In the genomic region with DNA sequence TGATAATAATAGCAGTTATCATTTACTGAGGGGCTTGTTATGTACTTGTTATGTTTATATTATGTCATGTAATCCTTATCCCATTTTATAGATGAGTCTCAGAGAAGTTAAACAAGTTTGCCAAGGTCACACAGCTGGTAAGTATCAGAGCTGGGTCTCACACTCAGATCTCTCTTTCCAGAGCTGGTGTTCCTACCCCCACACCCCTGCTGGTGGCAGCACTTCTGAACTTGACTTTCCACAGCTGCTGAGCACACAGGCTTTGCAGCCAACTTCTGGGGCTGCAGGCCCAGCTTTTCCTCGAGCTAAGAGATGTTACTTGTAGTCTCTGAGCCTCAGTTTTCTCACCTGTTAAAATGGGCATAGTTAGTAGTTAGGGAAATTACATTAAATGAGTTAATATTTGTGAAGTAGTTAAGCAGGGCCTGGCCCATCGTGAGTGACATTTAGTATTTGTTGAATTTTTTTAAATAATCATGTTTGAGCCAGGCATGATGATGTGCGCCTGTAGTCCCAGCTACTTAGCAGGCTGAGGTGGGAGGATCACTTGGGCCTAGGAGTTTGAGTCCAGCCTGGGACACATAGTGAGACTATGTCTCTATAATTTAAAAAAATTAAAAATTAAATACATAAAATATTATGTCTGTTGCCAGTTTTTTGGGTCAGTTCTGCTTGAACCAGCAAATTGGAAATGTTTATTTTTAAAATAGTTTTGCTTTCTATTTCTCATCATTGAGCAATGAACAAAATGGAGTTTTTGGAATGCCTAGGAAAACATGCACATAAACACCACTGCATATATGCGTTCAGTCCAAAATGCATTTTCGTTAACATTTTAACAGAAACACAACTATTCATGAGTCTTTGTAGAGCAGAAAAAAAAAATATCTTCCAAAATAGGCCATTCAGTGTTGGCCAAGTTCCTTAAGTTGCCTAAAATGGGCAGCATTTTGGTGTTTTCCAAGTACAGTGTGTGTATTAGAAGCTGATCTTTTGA, we compare ENCODE assay signal across 8 cellular contexts.
A peak's percentile ranks its signal among the peaks of the same experiment; 100 is the strongest.
DNase-seq lines count a peak whose midpoint lies in the region; ATAC-seq, FAIRE-seq and TF ChIP-seq lines count a peak whose summit lies in the region.

No MANE protein-coding gene starts in this region.

- TF ChIP-seq CTCF in A549 (IDR thresholded peaks at IDR 0.05) (peak; percentile 66), HFF-Myc (IDR thresholded peaks at IDR 0.05; ENCODE audit: low read depth, low read length, missing control alignments) (peak; percentile 69)

- ATAC-seq in A549: peak; percentile 83
- ATAC-seq in HG03280 (IDR thresholded peaks at IDR 0.05; ENCODE audit: unreplicated experiment): no peak

- TF ChIP-seq POLR2A in A549 (IDR thresholded peaks at IDR 0.05; ENCODE audit: low read length): no peak

- H3K4me1 ChIP-seq in A549: peaks cover 19% of the 10 kb centered on the region; the same call in 2 of the 3 replicates

- no peak for FAIRE-seq in A549 (lab: Jason Lieb, UNC)

- H3K27ac ChIP-seq in A549: 0 out of 6 replicates have a peak overlapping the region, but pooled peaks of 1 of the 2 experiments have one; percentile 6

- H3K9me3 ChIP-seq in A549: no peaks in the 10 kb centered on the region

- TF ChIP-seq EP300 in A549 (IDR thresholded peaks at IDR 0.05): no peak

- DNase-seq in A549 (ENCODE audit: low read depth in 1 of 2, low spot score in 1 of 2) (peak in 1 of 2 experiments; percentile 77), HFF-Myc (ENCODE audit: extremely low read depth, low read depth) (peak; percentile 66), amniotic epithelial cell (ENCODE audit: low read depth) (peak; percentile 72), iPS-NIHi7 (ENCODE audit: extremely low spot score) (peak; percentile 64), NCI-H1105 (lab: John Stamatoyannopoulos, UW) (no peak), GDM1 (lab: John Stamatoyannopoulos, UW) (no peak)
- no peak for DNase-seq in activated CD8-positive, alpha-beta memory T cell treated with anti-CD3 and anti-CD28 coated beads, Interleukin-2, amount 50 U/mL, for 48 hours

- POLR2A ChIA-PET in A549 (lab: Yijun Ruan, JAX): interaction anchor here (0.8 to 1.5 kb wide), 3 partner anchors 53 to 88 kb away, joined by 3 to 7 read pairs (median 5); no protein-coding TSS in a partner anchor

- CTCF ChIA-PET in A549 (lab: Yijun Ruan, JAX): interaction anchor here (0.6 to 22.8 kb wide), 36 partner anchors 9 to 336 kb away, joined by 3 to 465 read pairs (median 5); a partner anchor contains a TSS

- TF ChIP-seq RAD21 in A549 (conservative IDR thresholded peaks at IDR 0.05 in 1 of 2, IDR thresholded peaks at IDR 0.05 in 1 of 2): peak; percentile 72 to 73

- H3K4me3 ChIP-seq in A549: no peak overlapping the region
- H3K4me3 ChIP-seq in HFF-Myc (replicated peaks; ENCODE audit: low read depth, low read length): no peak overlapping the region

- H3K4me2 ChIP-seq in A549: no peak overlapping the region

- WGBS in A549 (ENCODE audit: missing lambda C conversion rate): 60% methylated on average over 5 of the region's 5 CpGs

TF ChIP-seq in A549, 52 proteins besides CTCF, POLR2A, EP300 and RAD21:
- peak; percentile 55 for TF ChIP-seq ZFP36 (IDR thresholded peaks at IDR 0.05; ENCODE audit: borderline replicate concordance, partially characterized antibody)
- TF ChIP-seq, protein P1, sequence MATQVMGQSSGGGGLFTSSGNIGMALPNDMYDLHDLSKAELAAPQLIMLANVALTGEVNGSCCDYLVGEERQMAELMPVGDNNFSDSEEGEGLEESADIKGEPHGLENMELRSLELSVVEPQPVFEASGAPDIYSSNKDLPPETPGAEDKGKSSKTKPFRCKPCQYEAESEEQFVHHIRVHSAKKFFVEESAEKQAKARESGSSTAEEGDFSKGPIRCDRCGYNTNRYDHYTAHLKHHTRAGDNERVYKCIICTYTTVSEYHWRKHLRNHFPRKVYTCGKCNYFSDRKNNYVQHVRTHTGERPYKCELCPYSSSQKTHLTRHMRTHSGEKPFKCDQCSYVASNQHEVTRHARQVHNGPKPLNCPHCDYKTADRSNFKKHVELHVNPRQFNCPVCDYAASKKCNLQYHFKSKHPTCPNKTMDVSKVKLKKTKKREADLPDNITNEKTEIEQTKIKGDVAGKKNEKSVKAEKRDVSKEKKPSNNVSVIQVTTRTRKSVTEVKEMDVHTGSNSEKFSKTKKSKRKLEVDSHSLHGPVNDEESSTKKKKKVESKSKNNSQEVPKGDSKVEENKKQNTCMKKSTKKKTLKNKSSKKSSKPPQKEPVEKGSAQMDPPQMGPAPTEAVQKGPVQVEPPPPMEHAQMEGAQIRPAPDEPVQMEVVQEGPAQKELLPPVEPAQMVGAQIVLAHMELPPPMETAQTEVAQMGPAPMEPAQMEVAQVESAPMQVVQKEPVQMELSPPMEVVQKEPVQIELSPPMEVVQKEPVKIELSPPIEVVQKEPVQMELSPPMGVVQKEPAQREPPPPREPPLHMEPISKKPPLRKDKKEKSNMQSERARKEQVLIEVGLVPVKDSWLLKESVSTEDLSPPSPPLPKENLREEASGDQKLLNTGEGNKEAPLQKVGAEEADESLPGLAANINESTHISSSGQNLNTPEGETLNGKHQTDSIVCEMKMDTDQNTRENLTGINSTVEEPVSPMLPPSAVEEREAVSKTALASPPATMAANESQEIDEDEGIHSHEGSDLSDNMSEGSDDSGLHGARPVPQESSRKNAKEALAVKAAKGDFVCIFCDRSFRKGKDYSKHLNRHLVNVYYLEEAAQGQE (IDR thresholded peaks at IDR 0.05): no peak
- TF ChIP-seq CHD4 (IDR thresholded peaks at IDR 0.05; ENCODE audit: borderline replicate concordance): peak; percentile 23; the same call in 1 of the 2 replicates
- TF ChIP-seq SMC3 (IDR thresholded peaks at IDR 0.05): peak; percentile 82
- TF ChIP-seq KDM1A (IDR thresholded peaks at IDR 0.05; ENCODE audit: low read depth): no peak

Comparison
In these comparisons a context has a peak if more than half of its experiments do, and no peak if none do; other contexts are left out.
1. DNase-seq: peak in HFF-Myc (single experiment), amniotic epithelial cell (single experiment) and iPS-NIHi7 (single experiment); none in activated CD8-positive, alpha-beta memory T cell treated with anti-CD3 and anti-CD28 coated beads, Interleukin-2, amount 50 U/mL, for 48 hours (single experiment), NCI-H1105 (single experiment) and GDM1 (single experiment).